15 cellular contexts compared by ENCODE assay signal in the genomic region with DNA sequence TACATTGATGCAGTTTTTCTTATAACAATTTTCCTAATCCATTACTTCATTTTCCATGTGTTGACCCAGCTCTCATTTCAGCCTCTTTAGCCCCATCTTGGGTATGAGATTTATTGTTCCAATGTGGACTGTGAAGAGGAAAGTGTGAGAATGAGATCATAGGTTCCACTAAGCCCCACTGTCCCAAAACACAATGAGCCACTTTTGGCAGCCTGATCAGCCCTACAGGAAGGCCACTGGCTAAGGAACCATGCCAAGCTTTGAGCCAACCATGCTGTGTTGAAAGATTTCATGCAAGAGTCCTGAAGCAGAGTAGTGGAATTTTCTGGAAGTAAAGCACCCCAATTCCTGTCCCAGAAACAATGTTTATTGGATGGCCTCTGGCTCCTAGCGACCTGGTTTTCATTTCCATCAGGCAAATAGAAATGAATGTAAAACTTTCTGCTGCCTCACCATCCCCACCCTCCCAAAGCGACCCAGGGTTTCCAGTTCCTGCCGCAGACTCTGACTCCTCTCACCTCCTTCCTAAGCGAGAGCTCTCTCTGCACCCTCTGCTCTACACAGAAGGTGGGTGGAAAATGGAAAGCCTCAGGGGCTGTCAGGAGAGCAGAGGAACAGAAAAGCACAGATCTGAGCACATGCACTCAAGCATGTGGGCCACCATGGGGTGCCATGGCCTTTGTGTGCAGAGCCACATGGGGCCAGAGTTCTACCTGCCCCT.
DNase-seq lines count a peak whose midpoint lies in the region; ATAC-seq and TF ChIP-seq lines count a peak whose summit lies in the region.
"Had no signal": no experiment of that assay in that cellular context is flagged by ENCODE, and none has a peak within 500 bp of the region (broad histone marks: within the 10 kb centered on the region; RNA-seq: fewer than 3 reads in every experiment).

No MANE protein-coding gene starts in this region.

- no peak overlapping the region for H3K56ac ChIP-seq in mesendoderm (ENCODE audit: low read length)

- no peaks in the 10 kb centered on the region for H3K79me2 ChIP-seq in mesendoderm (ENCODE audit: control insufficient read depth, insufficient read depth, low read length)

- H3K4ac ChIP-seq in mesendoderm (ENCODE audit: low read depth, low read length), result no peak overlapping the region

- intact Hi-C loops in vagina (cut with DNase I), result no loop called here
- intact Hi-C loops in activated CD4-positive, alpha-beta T cell treated with anti-CD3 and anti-CD28 coated beads for 36 hours (cut with DNase I, micrococcal nuclease), result no loop called here

- POLR2A ChIA-PET in activated CD4-positive, alpha-beta T cell treated with anti-CD3 and anti-CD28 coated beads for 36 hours (lab: Charles Lee), result no interaction called here

- peaks cover 21% of the 10 kb centered on the region for H3K27me3 Mint-ChIP-seq in activated CD4-positive, alpha-beta T cell treated with anti-CD3 and anti-CD28 coated beads for 36 hours

- H3K23ac ChIP-seq in mesendoderm (ENCODE audit: low read length), result no peak overlapping the region

- H3K4me3 ChIP-seq in vagina, result no peak overlapping the region
- H3K4me3 ChIP-seq in mesendoderm (ENCODE audit: low read length), result no peak overlapping the region
- H3K4me3 ChIP-seq: dorsolateral prefrontal cortex, prostate gland, SJCRH30 had no signal

- TF ChIP-seq POLR2A in vagina (IDR thresholded peaks at IDR 0.05), result no peak

- no peak overlapping the region for H4K8ac ChIP-seq in mesendoderm (ENCODE audit: low read depth, low read length)

- no peak for TF ChIP-seq CTCF in vagina (IDR thresholded peaks at IDR 0.05)

- no peaks in the 10 kb centered on the region for H3K36me3 ChIP-seq in vagina
- H3K36me3 ChIP-seq in mesendoderm (ENCODE audit: control insufficient read depth, insufficient read depth, low read length), result no peaks in the 10 kb centered on the region
- H3K36me3 ChIP-seq: prostate gland, SJCRH30 had no signal

- H3K4me1 ChIP-seq in vagina (peaks cover 17% of the 10 kb centered on the region), mesendoderm (ENCODE audit: control insufficient read depth, low read depth, low read length) (no peaks in the 10 kb centered on the region)
- H3K4me1 ChIP-seq: prostate gland, SJCRH30 had no signal

- H3K9me3 Mint-ChIP-seq in activated CD4-positive, alpha-beta T cell treated with anti-CD3 and anti-CD28 coated beads for 36 hours (ENCODE audit: low read depth), result peaks cover 6% of the 10 kb centered on the region

- H2BK120ac ChIP-seq in mesendoderm (ENCODE audit: low read depth, low read length), result no peak overlapping the region

- no CpG with 5 or more reads among the region's 4 CpGs for WGBS in mesendoderm (ENCODE audit: extremely low coverage, insufficient coverage, low lambda C conversion rate)

- H3K79me1 ChIP-seq in mesendoderm (ENCODE audit: low read length), result no peaks in the 10 kb centered on the region

- H3K9me3 ChIP-seq in vagina, result no peaks in the 10 kb centered on the region
- H3K9me3 ChIP-seq: prostate gland, SJCRH30 had no signal

- DNase-seq in NCI-H524 (lab: John Stamatoyannopoulos, UW) (peak; percentile 47 to 66), NCI-H524 treated with DMSO at 0.1 percent for 48 hours (lab: John Stamatoyannopoulos, UW) (no peak), fibroblast of the conjunctiva (ENCODE audit: low read depth) (peak; percentile 53), myocyte (ENCODE audit: low read depth) (peak; percentile 86), vagina (ENCODE audit: extremely low spot score in 2 of 2) (no peak), mesendoderm (no peak)
- no peak for DNase-seq in activated CD4-positive, alpha-beta T cell treated with anti-CD3 and anti-CD28 coated beads for 36 hours
- DNase-seq: activated CD8-positive, alpha-beta T cell treated with anti-CD3 and anti-CD28 coated beads for 36 hours; CD8-positive, alpha-beta T cell; SJCRH30; stimulated activated CD4-positive, alpha-beta T cell treated with anti-CD3 and anti-CD28 coated beads, Interleukin-2, amount 100 ng/mL, for 48 hours had no signal

- CTCF ChIA-PET in activated CD4-positive, alpha-beta T cell treated with anti-CD3 and anti-CD28 coated beads for 36 hours (lab: Charles Lee), result no interaction called here

- no peaks in the 10 kb centered on the region for H3K27me3 ChIP-seq in vagina
- no peaks in the 10 kb centered on the region for H3K27me3 ChIP-seq in mesendoderm (ENCODE audit: insufficient read depth, low read length, poor library complexity)
- H3K27me3 ChIP-seq: dorsolateral prefrontal cortex, SJCRH30 had no signal

- no peaks in the 10 kb centered on the region for H3K36me3 Mint-ChIP-seq in activated CD4-positive, alpha-beta T cell treated with anti-CD3 and anti-CD28 coated beads for 36 hours (ENCODE audit: low read depth)
- H3K36me3 Mint-ChIP-seq: CD8-positive, alpha-beta T cell had no signal

- H2AK5ac ChIP-seq in mesendoderm (ENCODE audit: low read length), result no peak overlapping the region

- H3K27ac Mint-ChIP-seq in activated CD4-positive, alpha-beta T cell treated with anti-CD3 and anti-CD28 coated beads for 36 hours, result no peak overlapping the region
- H3K27ac Mint-ChIP-seq: activated CD8-positive, alpha-beta T cell treated with anti-CD3 and anti-CD28 coated beads for 36 hours; activated T-helper 17 cell treated with anti-CD3 and anti-CD28 coated beads, Interleukin-2, amount 50 U/mL, for 72 hours; CD8-positive, alpha-beta T cell had no signal

- H3K9ac ChIP-seq in mesendoderm (ENCODE audit: low read length), result no peak overlapping the region

- peaks cover 3% of the 10 kb centered on the region for H3K4me1 Mint-ChIP-seq in activated CD4-positive, alpha-beta T cell treated with anti-CD3 and anti-CD28 coated beads for 36 hours

- no peak overlapping the region for H2BK5ac ChIP-seq in mesendoderm (ENCODE audit: low read length)

- no peak overlapping the region for H3K4me2 ChIP-seq in mesendoderm (ENCODE audit: low read length)

- no peak overlapping the region for H3K18ac ChIP-seq in mesendoderm (ENCODE audit: low read length)

- no peak overlapping the region for H4K5ac ChIP-seq in mesendoderm (ENCODE audit: low read length)

- peak overlapping the region; percentile 45 for H3K27ac ChIP-seq in vagina
- no peak overlapping the region for H3K27ac ChIP-seq in mesendoderm (ENCODE audit: low read depth, low read length)
- H3K27ac ChIP-seq: prostate gland, SJCRH30 had no signal

- H2BK15ac ChIP-seq in mesendoderm (replicated peaks; ENCODE audit: low read depth), result no peak overlapping the region

- no peak overlapping the region for H3K4me3 Mint-ChIP-seq in activated CD4-positive, alpha-beta T cell treated with anti-CD3 and anti-CD28 coated beads for 36 hours
- H3K4me3 Mint-ChIP-seq: activated CD8-positive, alpha-beta T cell treated with anti-CD3 and anti-CD28 coated beads for 36 hours; activated T-helper 17 cell treated with anti-CD3 and anti-CD28 coated beads, Interleukin-2, amount 50 U/mL, for 72 hours; CD8-positive, alpha-beta T cell had no signal

- no peak for ATAC-seq in activated CD4-positive, alpha-beta T cell treated with anti-CD3 and anti-CD28 coated beads for 36 hours
- ATAC-seq in GM21526 (IDR thresholded peaks at IDR 0.05; ENCODE audit: low FRiP score, unreplicated experiment), result no peak
- ATAC-seq: activated CD8-positive, alpha-beta T cell treated with anti-CD3 and anti-CD28 coated beads for 36 hours; activated T-helper 17 cell treated with anti-CD3 and anti-CD28 coated beads, Interleukin-2, amount 50 U/mL, for 72 hours; CD8-positive, alpha-beta T cell had no signal

Comparison
In these comparisons a context has a peak if more than half of its experiments do, and no peak if none do; other contexts are left out.
1. DNase-seq: peak in NCI-H524 (2 of 2), fibroblast of the conjunctiva (single experiment) and myocyte (single experiment); none in NCI-H524 treated with DMSO at 0.1 percent for 48 hours (single experiment), vagina (0 of 2), activated CD4-positive, alpha-beta T cell treated with anti-CD3 and anti-CD28 coated beads for 36 hours (single experiment) and mesendoderm (single experiment).